Comparison of ENCODE assay signal across 19 cellular contexts in the genomic region with DNA sequence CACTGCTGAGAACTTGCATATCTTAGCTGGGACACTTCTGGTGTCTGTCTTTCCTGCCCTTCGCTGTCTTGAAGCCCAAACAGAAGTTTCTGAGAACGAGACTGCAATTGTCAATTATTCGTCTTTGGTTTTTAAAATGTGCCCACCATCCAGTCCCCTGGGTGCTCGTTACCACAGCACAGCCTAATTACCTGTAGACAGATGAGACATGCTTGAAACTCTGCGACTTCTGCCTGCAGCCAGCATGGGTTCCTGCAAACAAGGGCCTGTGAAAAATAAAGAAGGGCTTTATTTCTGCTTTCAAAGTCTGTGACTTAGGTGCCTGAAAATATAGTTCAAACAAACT.
"Had no signal": no experiment of that assay in that cellular context is flagged by ENCODE, and none has a peak within 500 bp of the region (broad histone marks: within the 10 kb centered on the region; RNA-seq: fewer than 3 reads in every experiment).

No MANE protein-coding gene starts in this region.

- H3K27ac ChIP-seq: body of pancreas, coronary artery, esophagus muscularis mucosa, left lung had no signal

- H3K36me3 Mint-ChIP-seq: activated naive CD8-positive, alpha-beta T cell; naive thymus-derived CD8-positive, alpha-beta T cell; stimulated activated memory B cell treated with anti-CD40 and anti-IgM and Interleukin-4, amounts not matched to agents 10 μg/mL and 1 μg/mL and 100 μg/mL, for 72 hours had no signal

- H3K27ac Mint-ChIP-seq: activated naive CD8-positive, alpha-beta T cell; stimulated activated memory B cell treated with anti-CD40 and anti-IgM and Interleukin-4, amounts not matched to agents 10 μg/mL and 1 μg/mL and 100 μg/mL, for 72 hours had no signal

- H3K9me3 Mint-ChIP-seq: central memory CD8-positive, alpha-beta T cell; naive thymus-derived CD8-positive, alpha-beta T cell; stimulated activated memory B cell treated with anti-CD40 and anti-IgM and Interleukin-4, amounts not matched to agents 10 μg/mL and 1 μg/mL and 100 μg/mL, for 72 hours had no signal

- ATAC-seq: activated CD4-positive, CD25-positive, alpha-beta regulatory T cell treated with anti-CD3 and anti-CD28 coated beads, Interleukin-2, amount 50 U/mL, for 24 hours; body of pancreas; left lung; naive thymus-derived CD8-positive, alpha-beta T cell; stimulated activated memory B cell treated with anti-CD40 and anti-IgM and Interleukin-4, amounts not matched to agents 10 μg/mL and 1 μg/mL and 100 μg/mL, for 72 hours had no signal

- H3K27me3 ChIP-seq: body of pancreas had no signal

- H3K4me1 ChIP-seq: body of pancreas had no signal

- H3K4me3 ChIP-seq: body of pancreas, coronary artery, esophagus muscularis mucosa, left lung, mucosa of descending colon had no signal

- FAIRE-seq: kidney had no signal

- H3K27me3 Mint-ChIP-seq: central memory CD8-positive, alpha-beta T cell had no signal

- H3K9me3 ChIP-seq: body of pancreas, esophagus muscularis mucosa, left lung, mucosa of descending colon had no signal

- DNase-seq: activated CD4-positive, alpha-beta T cell treated with anti-CD3 and anti-CD28 coated beads, Interleukin-2, amount 50 U/mL, for 1 hour; activated CD8-positive, alpha-beta memory T cell treated with anti-CD3 and anti-CD28 coated beads for 24 hours; activated gamma-delta T cell treated with Interleukin-2 at 50 U/mL for 16 hours; amygdala; body of pancreas; hypothalamus; kidney; left lung; mucosa of descending colon; naive thymus-derived CD8-positive, alpha-beta T cell; nucleus accumbens; posterior cingulate gyrus; stimulated activated CD4-positive, alpha-beta T cell treated with anti-CD3 and anti-CD28 coated beads, Interleukin-2, amount 100 ng/mL, for 48 hours had no signal

- H3K4me1 Mint-ChIP-seq: central memory CD8-positive, alpha-beta T cell had no signal

- H3K4me3 Mint-ChIP-seq: activated naive CD8-positive, alpha-beta T cell; central memory CD8-positive, alpha-beta T cell; naive thymus-derived CD8-positive, alpha-beta T cell; stimulated activated memory B cell treated with anti-CD40 and anti-IgM and Interleukin-4, amounts not matched to agents 10 μg/mL and 1 μg/mL and 100 μg/mL, for 72 hours had no signal

- H3K36me3 ChIP-seq: esophagus muscularis mucosa, left lung had no signal
